In genomic region chr5:32285489-32286138, GRCh38 we compare ENCODE assay signal across 1 cellular context.
TF ChIP-seq lines count a peak whose summit lies in the region.

No MANE protein-coding gene starts in this region.

TF ChIP-seq in K562, 482 proteins besides CTCF, POLR2A, EP300 and RAD21 (continued from another document):
- TF ChIP-seq ATF4 (CRISPR knock-in tag; IDR thresholded peaks at IDR 0.05), result no peak
- no peak; the same call in 1 of the 2 replicates for TF ChIP-seq CREB1 (IDR thresholded peaks at IDR 0.05)
- no peak for TF ChIP-seq CREB1 (CRISPR knock-in tag; IDR thresholded peaks at IDR 0.05)
- TF ChIP-seq ZFP1 (CRISPR knock-in tag; IDR thresholded peaks at IDR 0.05), result no peak
- 0 out of 2 replicates have a peak, but pooled peaks have one; percentile 54 for TF ChIP-seq PHB2 (IDR thresholded peaks at IDR 0.05; ENCODE audit: low read depth)
- TF ChIP-seq SIRT6 (IDR thresholded peaks at IDR 0.05; ENCODE audit: low read depth, low read length), result no peak
- TF ChIP-seq TBL1XR1 (IDR thresholded peaks at IDR 0.05; ENCODE audit: low read length in 2 of 2), result peak in 1 of 2 experiments; percentile 51; a peak in 1 of 4 replicates
- peak; percentile 63 for TF ChIP-seq STAT5A (IDR thresholded peaks at IDR 0.05; ENCODE audit: borderline replicate concordance, low read length)
- no peak for TF ChIP-seq MTF1 (CRISPR knock-in tag; IDR thresholded peaks at IDR 0.05; ENCODE audit: borderline replicate concordance)
- 0 out of 4 replicates have a peak, but pooled peaks of 1 of the 2 experiments have one; percentile 18 for TF ChIP-seq ZMIZ1 (IDR thresholded peaks at IDR 0.05; ENCODE audit: low read depth in 2 of 2, low read length in 2 of 2)
- peak; percentile 48; the same call in 1 of the 2 replicates for TF ChIP-seq FOXM1 (IDR thresholded peaks at IDR 0.05; ENCODE audit: low read depth)
- TF ChIP-seq FOXM1 (CRISPR knock-in tag; IDR thresholded peaks at IDR 0.05; ENCODE audit: low read depth), result no peak
- no peak for TF ChIP-seq C11orf30 (IDR thresholded peaks at IDR 0.05; ENCODE audit: low read depth)
- peak; percentile 95 for TF ChIP-seq CBFA2T2 (conservative IDR thresholded peaks at IDR 0.05)
- peak; percentile 83 for TF ChIP-seq MTA2 (IDR thresholded peaks at IDR 0.05; ENCODE audit: low read depth)
- no peak for TF ChIP-seq HMGN3 (IDR thresholded peaks at IDR 0.05; ENCODE audit: borderline replicate concordance, extremely low read depth, insufficient read length, low read depth, low read length)
- TF ChIP-seq BCOR (IDR thresholded peaks at IDR 0.05), result no peak
- no peak for TF ChIP-seq HNRNPUL1 (IDR thresholded peaks at IDR 0.05; ENCODE audit: low read length)
- TF ChIP-seq ZNF395 (CRISPR knock-in tag; IDR thresholded peaks at IDR 0.05), result peak; percentile 37; the same call in 1 of the 2 replicates
- TF ChIP-seq ZNF583 (CRISPR knock-in tag; IDR thresholded peaks at IDR 0.05), result no peak
- TF ChIP-seq SMAD4 (CRISPR knock-in tag; conservative IDR thresholded peaks at IDR 0.05), result peak; percentile 68
- TF ChIP-seq MCM5 (IDR thresholded peaks at IDR 0.05; ENCODE audit: low read depth), result no peak
- no peak for TF ChIP-seq U2AF1 (optimal IDR thresholded peaks at IDR 0.05; ENCODE audit: low read depth, low read length)
- TF ChIP-seq U2AF2 (optimal IDR thresholded peaks at IDR 0.05; ENCODE audit: low read depth, low read length), result no peak
- no peak for TF ChIP-seq EWSR1 (IDR thresholded peaks at IDR 0.05; ENCODE audit: borderline replicate concordance, low read depth, partially characterized antibody)
- no peak for TF ChIP-seq CHCHD3 (CRISPR knock-in tag; IDR thresholded peaks at IDR 0.05)
- TF ChIP-seq TEAD4 (IDR thresholded peaks at IDR 0.05; ENCODE audit: low read length), result peak; percentile 90
- no peak for TF ChIP-seq TEAD4 (CRISPR knock-in tag; IDR thresholded peaks at IDR 0.05; ENCODE audit: borderline replicate concordance)
- no peak for TF ChIP-seq FUS (optimal IDR thresholded peaks at IDR 0.05; ENCODE audit: low read depth, low read length)
- TF ChIP-seq SIN3A (IDR thresholded peaks at IDR 0.05; ENCODE audit: borderline replicate concordance in 2 of 2, control insufficient read depth in 1 of 2, low read depth in 2 of 2, low read length in 2 of 2), result no peak
- TF ChIP-seq KLF16 (IDR thresholded peaks at IDR 0.05), result peak; percentile 80; the same call in 1 of the 2 replicates
- TF ChIP-seq HDAC3 (IDR thresholded peaks at IDR 0.05; ENCODE audit: borderline replicate concordance, partially characterized antibody), result peak; percentile 72
- no peak for TF ChIP-seq TAF1 (IDR thresholded peaks at IDR 0.05; ENCODE audit: control insufficient read depth, extremely low read depth, insufficient read depth, low read length, severe bottlenecking)
- TF ChIP-seq ZNF586 (CRISPR knock-in tag; conservative IDR thresholded peaks at IDR 0.05), result no peak
- peak; percentile 23 to 50; a peak in 1 of 4 replicates for TF ChIP-seq KDM1A (IDR thresholded peaks at IDR 0.05)
- no peak for TF ChIP-seq HLTF (IDR thresholded peaks at IDR 0.05)
- no peak for TF ChIP-seq SRSF9 (IDR thresholded peaks at IDR 0.05; ENCODE audit: borderline replicate concordance, low read depth, low read length)
